In genomic region chr2:72147303-72147970, GRCh38 we compare ENCODE assay signal across 9 cellular contexts. TPM values are rescaled to one million over a fixed set of nuclear protein-coding genes. Genes with fewer than 3 reads are reported as not detected.
DNase-seq lines count a peak whose midpoint lies in the region; ATAC-seq and TF ChIP-seq lines count a peak whose summit lies in the region.
"Had no signal": no experiment of that assay in that cellular context is flagged by ENCODE, and none has a peak within 500 bp of the region (broad histone marks: within the 10 kb centered on the region; RNA-seq: fewer than 3 reads in every experiment).

TSS of gene CYP26B1 (minus strand) at chr2:72147862. CDS start at chr2:72147834, 28 bp downstream.

- no peak for ATAC-seq in GM18858 (IDR thresholded peaks at IDR 0.05; ENCODE audit: unreplicated experiment)
- no peak for ATAC-seq in HG03460 (IDR thresholded peaks at IDR 0.05; ENCODE audit: unreplicated experiment)

- H3K4me3 ChIP-seq in cardiac muscle cell = peak within 1 kb of the TSS; percentile 40

- peaks cover 88% of the 10 kb centered on the region for H3K27me3 ChIP-seq in cardiac muscle cell

- peak; percentile 59 for DNase-seq in DMS 273 (lab: John Stamatoyannopoulos, UW; ENCODE audit: unreplicated experiment)
- no peak for DNase-seq in DMS 273 treated with DMSO at 0.1 percent for 48 hours (lab: John Stamatoyannopoulos, UW)
- DNase-seq in activated CD8-positive, alpha-beta memory T cell treated with anti-CD3 and anti-CD28 coated beads for 24 hours = peak; percentile 59
- peak; percentile 30 to 70 for DNase-seq in cardiac muscle cell (ENCODE audit: low read depth in 1 of 2, low spot score in 1 of 2)
- DNase-seq in posterior vena cava (ENCODE audit: low spot score) = peak; percentile 74
- DNase-seq in NCI-H2196 (lab: John Stamatoyannopoulos, UW; ENCODE audit: unreplicated experiment) = no peak

- no peaks in the 10 kb centered on the region for H3K36me3 ChIP-seq in cardiac muscle cell

- peak; percentile 3 for TF ChIP-seq CTCF in cardiac muscle cell (IDR thresholded peaks at IDR 0.05; ENCODE audit: low read depth, low read length)

- H3K9me3 ChIP-seq in cardiac muscle cell (ENCODE audit: low read depth) = no peaks in the 10 kb centered on the region

- H3K4me1 ChIP-seq in cardiac muscle cell (ENCODE audit: low read depth) = peaks cover 6% of the 10 kb centered on the region

- intact Hi-C loops in posterior vena cava (cut with DNase I) = loop anchor here (5.0 kb wide), 3 partner anchors 220 to 600 kb away; no protein-coding TSS in a partner anchor

- H3K27ac ChIP-seq in cardiac muscle cell = no peak within 1 kb of the TSS
- H3K27ac ChIP-seq: 22Rv1 had no signal

RNA-seq across cellular contexts. Expression of gene CYP26B1, which starts in this region (rescaled TPM):
- total RNA-seq in cardiac muscle cell = 3.1 and 3.6 TPM in 2 replicates
- 0.65 and 1.2 TPM in 2 replicates for polyA plus RNA-seq in cardiac muscle cell
- total RNA-seq in posterior vena cava = 1 to 10 TPM; 5.0 to 5.1 TPM

Comparison
In these comparisons a context has a peak if more than half of its experiments do, and no peak if none do; other contexts are left out.
1. DNase-seq: peak in DMS 273 (single experiment), activated CD8-positive, alpha-beta memory T cell treated with anti-CD3 and anti-CD28 coated beads for 24 hours (single experiment), cardiac muscle cell (2 of 2) and posterior vena cava (single experiment); none in DMS 273 treated with DMSO at 0.1 percent for 48 hours (single experiment) and NCI-H2196 (single experiment).